22 cellular contexts compared by ENCODE assay signal in the genomic region with DNA sequence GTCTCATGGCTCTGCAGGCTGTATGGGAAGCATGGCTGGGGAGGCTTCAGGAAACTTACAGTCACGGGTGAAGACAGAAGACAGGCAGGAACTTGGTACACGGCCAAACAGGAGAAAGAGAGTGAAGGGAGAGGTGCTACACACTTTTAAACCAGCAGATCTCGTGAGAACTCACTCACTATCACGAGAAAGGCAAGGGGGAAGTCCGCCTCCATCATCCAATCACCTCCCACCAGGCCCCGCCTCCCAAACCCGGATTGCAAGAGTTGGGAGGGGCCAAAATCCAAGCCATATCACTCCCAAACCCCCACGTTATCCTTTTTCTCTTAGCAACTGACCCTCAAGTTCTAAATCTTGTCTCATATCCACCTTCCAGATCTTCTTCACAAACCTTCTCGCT.
"Had no signal": no experiment of that assay in that cellular context is flagged by ENCODE, and none has a peak within 500 bp of the region (broad histone marks: within the 10 kb centered on the region; RNA-seq: fewer than 3 reads in every experiment).

No MANE protein-coding gene starts in this region.

- H3K36me3 ChIP-seq: colonic mucosa, esophagus squamous epithelium, gastroesophageal sphincter, sigmoid colon, stomach had no signal

- H3K9me3 ChIP-seq: colonic mucosa, esophagus squamous epithelium, gastroesophageal sphincter, psoas muscle, sigmoid colon had no signal

- H3K27me3 Mint-ChIP-seq: naive B cell had no signal

- H3K4me3 Mint-ChIP-seq: naive B cell, nephron had no signal

- H3K4me3 ChIP-seq: colonic mucosa, esophagus squamous epithelium, gastroesophageal sphincter, lung, psoas muscle, sigmoid colon, skin epidermis, stomach had no signal

- H3K27me3 ChIP-seq: colonic mucosa, esophagus squamous epithelium, gastroesophageal sphincter, sigmoid colon, stomach had no signal

- H3K27ac ChIP-seq: colonic mucosa, esophagus squamous epithelium, gastroesophageal sphincter, psoas muscle, sigmoid colon, skin epidermis, stomach had no signal

- H3K4me1 Mint-ChIP-seq: naive B cell had no signal

- DNase-seq: colonic mucosa; dermis blood vessel endothelial cell; esophagus squamous epithelium; foreskin fibroblast; glutamatergic neuron; kidney; left cardiac atrium; left ventricle myocardium superior; mesenchymal stem cell; naive B cell; psoas muscle; sigmoid colon; stimulated activated CD4-positive, alpha-beta T cell treated with anti-CD3 and anti-CD28 coated beads, Interleukin-2, amount 100 ng/mL, for 24 hours; stimulated activated CD4-positive, alpha-beta T cell treated with anti-CD3 and anti-CD28 coated beads, Interleukin-4, amount 100 ng/mL, for 4 hours; stimulated activated naive CD4-positive, alpha-beta T cell; stomach; substantia nigra; trophoblast cell had no signal

- H3K27ac Mint-ChIP-seq: nephron had no signal

- H3K9me3 Mint-ChIP-seq: nephron had no signal

- H3K4me1 ChIP-seq: colonic mucosa, esophagus squamous epithelium, gastroesophageal sphincter, psoas muscle, sigmoid colon, stomach had no signal

- H3K36me3 Mint-ChIP-seq: naive B cell had no signal

- FAIRE-seq: kidney had no signal
